In the genomic region with DNA sequence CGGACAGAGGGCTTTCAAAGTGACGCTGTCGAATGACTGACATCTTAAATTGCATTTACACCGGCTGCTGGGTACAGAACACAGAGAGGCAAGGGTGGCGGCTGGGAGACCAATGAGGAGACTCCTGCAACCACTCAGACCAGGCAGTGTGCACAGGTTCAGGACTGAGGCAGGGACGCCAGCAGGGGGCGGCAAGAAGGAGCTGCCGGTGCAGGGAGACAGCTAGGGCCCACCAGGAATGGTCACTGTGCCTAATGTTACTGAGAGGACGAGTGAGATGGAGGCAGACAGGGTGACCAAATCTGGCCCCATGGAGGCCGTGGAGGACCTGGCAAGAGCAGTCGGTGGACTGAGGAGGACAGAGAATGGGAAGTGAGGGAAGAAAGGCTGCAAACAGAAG, we compare ENCODE assay signal across 10 cellular contexts. TPM values are rescaled to one million over a fixed set of nuclear protein-coding genes. Genes with fewer than 3 reads are reported as not detected.
DNase-seq lines count a peak whose midpoint lies in the region; ATAC-seq, FAIRE-seq and TF ChIP-seq lines count a peak whose summit lies in the region.
"Had no signal": no experiment of that assay in that cellular context is flagged by ENCODE, and none has a peak within 500 bp of the region (broad histone marks: within the 10 kb centered on the region; RNA-seq: fewer than 3 reads in every experiment).

No MANE protein-coding gene starts in this region.

- POLR2A ChIA-PET in WTC11 (lab: Charles Lee): interaction anchor here (0.5 to 1.4 kb wide), 2 partner anchors 10 to 17 kb away, joined by 3 to 5 read pairs; no protein-coding TSS in a partner anchor

- no peak for FAIRE-seq in HTR-8/SVneo (lab: Jason Lieb, UNC)
- FAIRE-seq: A204.1 had no signal

- DNase-seq in DMS 273 (lab: John Stamatoyannopoulos, UW; ENCODE audit: unreplicated experiment) (peak; percentile 49), DMS 273 treated with DMSO at 0.1 percent for 48 hours (lab: John Stamatoyannopoulos, UW) (no peak), HTR-8/SVneo (ENCODE audit: insufficient read length, low spot score) (peak; percentile 36), WTC11 (ENCODE audit: low spot score) (peak; percentile 79), lung microvascular endothelial cell (ENCODE audit: low read depth in 2 of 2) (peak; percentile 56 to 61), NCI-H2227 (lab: John Stamatoyannopoulos, UW; ENCODE audit: unreplicated experiment) (no peak)
- DNase-seq: NCI-H2081 treated with DMSO at 0.1 percent for 48 hours had no signal

- ATAC-seq in WTC11: peak; percentile 98
- ATAC-seq in HG03342 (IDR thresholded peaks at IDR 0.05; ENCODE audit: unreplicated experiment): no peak
- ATAC-seq in GM18520 (IDR thresholded peaks at IDR 0.05; ENCODE audit: unreplicated experiment): no peak

- peaks cover 5% of the 10 kb centered on the region for H3K9me3 Mint-ChIP-seq in WTC11

- TF ChIP-seq CTCF in WTC11 (IDR thresholded peaks at IDR 0.05): 0 out of 2 replicates have a peak, but pooled peaks have one; percentile 49

- H3K27ac Mint-ChIP-seq in WTC11: no peak overlapping the region

- CTCF ChIA-PET in WTC11 (lab: Charles Lee): interaction anchor here (0.5 to 2.5 kb wide), 55 partner anchors 9 to 277 kb away, joined by 3 to 51 read pairs (median 4); a partner anchor contains a TSS

- H3K36me3 Mint-ChIP-seq in WTC11: no peaks in the 10 kb centered on the region

- H3K4me1 Mint-ChIP-seq in WTC11: no peaks in the 10 kb centered on the region; the same call in 1 of the 2 replicates

- H3K27me3 Mint-ChIP-seq in WTC11 (ENCODE audit: low read depth): no peaks in the 10 kb centered on the region; the same call in 1 of the 2 replicates

- no peak overlapping the region for H3K4me3 Mint-ChIP-seq in WTC11

TF ChIP-seq in WTC11, 78 proteins besides CTCF, POLR2A, EP300 and RAD21:
- TF ChIP-seq, protein P1, sequence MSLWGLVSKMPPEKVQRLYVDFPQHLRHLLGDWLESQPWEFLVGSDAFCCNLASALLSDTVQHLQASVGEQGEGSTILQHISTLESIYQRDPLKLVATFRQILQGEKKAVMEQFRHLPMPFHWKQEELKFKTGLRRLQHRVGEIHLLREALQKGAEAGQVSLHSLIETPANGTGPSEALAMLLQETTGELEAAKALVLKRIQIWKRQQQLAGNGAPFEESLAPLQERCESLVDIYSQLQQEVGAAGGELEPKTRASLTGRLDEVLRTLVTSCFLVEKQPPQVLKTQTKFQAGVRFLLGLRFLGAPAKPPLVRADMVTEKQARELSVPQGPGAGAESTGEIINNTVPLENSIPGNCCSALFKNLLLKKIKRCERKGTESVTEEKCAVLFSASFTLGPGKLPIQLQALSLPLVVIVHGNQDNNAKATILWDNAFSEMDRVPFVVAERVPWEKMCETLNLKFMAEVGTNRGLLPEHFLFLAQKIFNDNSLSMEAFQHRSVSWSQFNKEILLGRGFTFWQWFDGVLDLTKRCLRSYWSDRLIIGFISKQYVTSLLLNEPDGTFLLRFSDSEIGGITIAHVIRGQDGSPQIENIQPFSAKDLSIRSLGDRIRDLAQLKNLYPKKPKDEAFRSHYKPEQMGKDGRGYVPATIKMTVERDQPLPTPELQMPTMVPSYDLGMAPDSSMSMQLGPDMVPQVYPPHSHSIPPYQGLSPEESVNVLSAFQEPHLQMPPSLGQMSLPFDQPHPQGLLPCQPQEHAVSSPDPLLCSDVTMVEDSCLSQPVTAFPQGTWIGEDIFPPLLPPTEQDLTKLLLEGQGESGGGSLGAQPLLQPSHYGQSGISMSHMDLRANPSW (CRISPR knock-in tag; conservative IDR thresholded peaks at IDR 0.05; ENCODE audit: low read depth): no peak
- no peak for TF ChIP-seq ZNF121 (CRISPR knock-in tag; IDR thresholded peaks at IDR 0.05)
- no peak for TF ChIP-seq CREM (CRISPR knock-in tag; IDR thresholded peaks at IDR 0.05)
- TF ChIP-seq, protein P2, sequence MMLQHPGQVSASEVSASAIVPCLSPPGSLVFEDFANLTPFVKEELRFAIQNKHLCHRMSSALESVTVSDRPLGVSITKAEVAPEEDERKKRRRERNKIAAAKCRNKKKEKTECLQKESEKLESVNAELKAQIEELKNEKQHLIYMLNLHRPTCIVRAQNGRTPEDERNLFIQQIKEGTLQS (CRISPR knock-in tag; conservative IDR thresholded peaks at IDR 0.05): no peak
- TF ChIP-seq CBFB (CRISPR knock-in tag; IDR thresholded peaks at IDR 0.05; ENCODE audit: low read depth): no peak
- TF ChIP-seq, protein P3, sequence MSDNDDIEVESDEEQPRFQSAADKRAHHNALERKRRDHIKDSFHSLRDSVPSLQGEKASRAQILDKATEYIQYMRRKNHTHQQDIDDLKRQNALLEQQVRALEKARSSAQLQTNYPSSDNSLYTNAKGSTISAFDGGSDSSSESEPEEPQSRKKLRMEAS (CRISPR knock-in tag; IDR thresholded peaks at IDR 0.05): no peak
- TF ChIP-seq, protein P4, sequence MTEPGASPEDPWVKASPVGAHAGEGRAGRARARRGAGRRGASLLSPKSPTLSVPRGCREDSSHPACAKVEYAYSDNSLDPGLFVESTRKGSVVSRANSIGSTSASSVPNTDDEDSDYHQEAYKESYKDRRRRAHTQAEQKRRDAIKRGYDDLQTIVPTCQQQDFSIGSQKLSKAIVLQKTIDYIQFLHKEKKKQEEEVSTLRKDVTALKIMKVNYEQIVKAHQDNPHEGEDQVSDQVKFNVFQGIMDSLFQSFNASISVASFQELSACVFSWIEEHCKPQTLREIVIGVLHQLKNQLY (CRISPR knock-in tag; IDR thresholded peaks at IDR 0.05): no peak
- TF ChIP-seq ESRRA (CRISPR knock-in tag; IDR thresholded peaks at IDR 0.05; ENCODE audit: borderline replicate concordance): no peak
- TF ChIP-seq ZNF317 (CRISPR knock-in tag; IDR thresholded peaks at IDR 0.05; ENCODE audit: borderline replicate concordance, low read depth): no peak
- TF ChIP-seq, protein P5, sequence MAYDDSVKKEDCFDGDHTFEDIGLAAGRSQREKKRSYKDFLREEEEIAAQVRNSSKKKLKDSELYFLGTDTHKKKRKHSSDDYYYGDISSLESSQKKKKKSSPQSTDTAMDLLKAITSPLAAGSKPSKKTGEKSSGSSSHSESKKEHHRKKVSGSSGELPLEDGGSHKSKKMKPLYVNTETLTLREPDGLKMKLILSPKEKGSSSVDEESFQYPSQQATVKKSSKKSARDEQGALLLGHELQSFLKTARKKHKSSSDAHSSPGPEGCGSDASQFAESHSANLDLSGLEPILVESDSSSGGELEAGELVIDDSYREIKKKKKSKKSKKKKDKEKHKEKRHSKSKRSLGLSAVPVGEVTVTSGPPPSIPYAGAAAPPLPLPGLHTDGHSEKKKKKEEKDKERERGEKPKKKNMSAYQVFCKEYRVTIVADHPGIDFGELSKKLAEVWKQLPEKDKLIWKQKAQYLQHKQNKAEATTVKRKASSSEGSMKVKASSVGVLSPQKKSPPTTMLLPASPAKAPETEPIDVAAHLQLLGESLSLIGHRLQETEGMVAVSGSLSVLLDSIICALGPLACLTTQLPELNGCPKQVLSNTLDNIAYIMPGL (CRISPR knock-in tag; IDR thresholded peaks at IDR 0.05): no peak
- TF ChIP-seq, protein P6, sequence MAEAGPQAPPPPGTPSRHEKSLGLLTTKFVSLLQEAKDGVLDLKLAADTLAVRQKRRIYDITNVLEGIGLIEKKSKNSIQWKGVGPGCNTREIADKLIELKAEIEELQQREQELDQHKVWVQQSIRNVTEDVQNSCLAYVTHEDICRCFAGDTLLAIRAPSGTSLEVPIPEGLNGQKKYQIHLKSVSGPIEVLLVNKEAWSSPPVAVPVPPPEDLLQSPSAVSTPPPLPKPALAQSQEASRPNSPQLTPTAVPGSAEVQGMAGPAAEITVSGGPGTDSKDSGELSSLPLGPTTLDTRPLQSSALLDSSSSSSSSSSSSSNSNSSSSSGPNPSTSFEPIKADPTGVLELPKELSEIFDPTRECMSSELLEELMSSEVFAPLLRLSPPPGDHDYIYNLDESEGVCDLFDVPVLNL (CRISPR knock-in tag; IDR thresholded peaks at IDR 0.05; ENCODE audit: borderline replicate concordance, low read depth): no peak
- no peak for TF ChIP-seq NR3C1 (CRISPR knock-in tag; conservative IDR thresholded peaks at IDR 0.05; ENCODE audit: low read depth)
- TF ChIP-seq ZNF232 (CRISPR knock-in tag; IDR thresholded peaks at IDR 0.05): no peak
- no peak for TF ChIP-seq SOX15 (CRISPR knock-in tag; IDR thresholded peaks at IDR 0.05)
- no peak for TF ChIP-seq MYBL2 (CRISPR knock-in tag; IDR thresholded peaks at IDR 0.05)
- TF ChIP-seq ZNF138 (CRISPR knock-in tag; conservative IDR thresholded peaks at IDR 0.05): no peak
- TF ChIP-seq ZBTB21 (CRISPR knock-in tag; IDR thresholded peaks at IDR 0.05; ENCODE audit: borderline replicate concordance): no peak
- TF ChIP-seq, protein P7, sequence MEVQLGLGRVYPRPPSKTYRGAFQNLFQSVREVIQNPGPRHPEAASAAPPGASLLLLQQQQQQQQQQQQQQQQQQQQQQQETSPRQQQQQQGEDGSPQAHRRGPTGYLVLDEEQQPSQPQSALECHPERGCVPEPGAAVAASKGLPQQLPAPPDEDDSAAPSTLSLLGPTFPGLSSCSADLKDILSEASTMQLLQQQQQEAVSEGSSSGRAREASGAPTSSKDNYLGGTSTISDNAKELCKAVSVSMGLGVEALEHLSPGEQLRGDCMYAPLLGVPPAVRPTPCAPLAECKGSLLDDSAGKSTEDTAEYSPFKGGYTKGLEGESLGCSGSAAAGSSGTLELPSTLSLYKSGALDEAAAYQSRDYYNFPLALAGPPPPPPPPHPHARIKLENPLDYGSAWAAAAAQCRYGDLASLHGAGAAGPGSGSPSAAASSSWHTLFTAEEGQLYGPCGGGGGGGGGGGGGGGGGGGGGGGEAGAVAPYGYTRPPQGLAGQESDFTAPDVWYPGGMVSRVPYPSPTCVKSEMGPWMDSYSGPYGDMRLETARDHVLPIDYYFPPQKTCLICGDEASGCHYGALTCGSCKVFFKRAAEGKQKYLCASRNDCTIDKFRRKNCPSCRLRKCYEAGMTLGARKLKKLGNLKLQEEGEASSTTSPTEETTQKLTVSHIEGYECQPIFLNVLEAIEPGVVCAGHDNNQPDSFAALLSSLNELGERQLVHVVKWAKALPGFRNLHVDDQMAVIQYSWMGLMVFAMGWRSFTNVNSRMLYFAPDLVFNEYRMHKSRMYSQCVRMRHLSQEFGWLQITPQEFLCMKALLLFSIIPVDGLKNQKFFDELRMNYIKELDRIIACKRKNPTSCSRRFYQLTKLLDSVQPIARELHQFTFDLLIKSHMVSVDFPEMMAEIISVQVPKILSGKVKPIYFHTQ (CRISPR knock-in tag; IDR thresholded peaks at IDR 0.05): no peak
- TF ChIP-seq ELF4 (CRISPR knock-in tag; IDR thresholded peaks at IDR 0.05; ENCODE audit: low read depth): no peak
- no peak for TF ChIP-seq TEAD1 (CRISPR knock-in tag; IDR thresholded peaks at IDR 0.05)

RNA-seq across cellular contexts. Expression of a gene that starts 23.5 kb away (rescaled TPM):
- total RNA-seq in WTC11 (2021) (0.18 to 0.24 TPM (median 0.18 TPM) in 3 replicates), lung microvascular endothelial cell (not detected in 2 replicates)

Comparison
In these comparisons a context has a peak if more than half of its experiments do, and no peak if none do; other contexts are left out.
1. DNase-seq: peak in DMS 273 (single experiment), HTR-8/SVneo (single experiment), WTC11 (single experiment) and lung microvascular endothelial cell (2 of 2); none in DMS 273 treated with DMSO at 0.1 percent for 48 hours (single experiment) and NCI-H2227 (single experiment).